Comparison of ENCODE assay signal across 8 cellular contexts in the genomic region with DNA sequence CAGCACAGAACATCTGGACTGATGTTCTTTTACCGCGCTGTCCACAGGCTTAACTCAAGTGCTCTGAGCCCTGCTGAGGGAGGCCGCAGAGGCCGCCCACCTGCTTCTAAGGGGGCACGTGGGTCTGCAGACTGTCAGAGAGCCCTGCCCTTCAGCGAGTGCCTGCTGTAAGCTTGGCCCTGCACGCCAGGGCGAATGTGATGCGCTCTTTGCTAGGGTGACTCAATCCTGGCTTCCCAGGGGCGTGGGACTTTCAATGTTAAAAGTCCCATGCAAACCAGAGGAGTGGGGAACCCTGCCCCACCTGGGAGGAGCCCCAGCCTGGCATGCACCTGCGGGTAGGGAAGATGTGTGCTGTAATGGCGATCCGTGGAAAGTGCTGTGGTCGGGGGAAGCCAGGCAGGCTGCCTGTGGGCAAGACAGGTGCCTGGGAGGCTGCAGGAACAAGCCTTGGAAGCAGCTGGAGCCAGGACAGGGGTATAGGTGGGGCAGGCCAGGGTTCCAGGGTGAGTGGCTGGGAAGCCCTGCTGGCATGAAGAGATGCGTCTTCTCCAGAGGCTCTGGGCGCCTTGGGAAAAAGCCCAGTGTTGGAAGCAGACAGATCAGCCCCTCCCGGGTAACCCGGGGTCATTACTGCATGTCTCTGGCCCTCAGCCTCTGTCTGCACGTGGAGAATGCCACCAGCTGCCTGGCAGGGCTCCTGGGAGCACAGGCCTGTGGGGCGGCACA. TPM values are rescaled to one million over a fixed set of nuclear protein-coding genes. Genes with fewer than 3 reads are reported as not detected.
DNase-seq lines count a peak whose midpoint lies in the region; ATAC-seq, FAIRE-seq and TF ChIP-seq lines count a peak whose summit lies in the region.

No MANE protein-coding gene starts in this region.

- no peak for TF ChIP-seq POLR2A in A549 (IDR thresholded peaks at IDR 0.05; ENCODE audit: low read length)

- peaks cover 34% of the 10 kb centered on the region for H3K4me1 ChIP-seq in A549

- peak overlapping the region; percentile 6 to 96 (median 54) for H3K4me3 Mint-ChIP-seq in immature natural killer cell

- H3K36me3 Mint-ChIP-seq in immature natural killer cell: peaks cover 0 to 6% (median 0%) of the 10 kb centered on the region in 3 donors

- POLR2A ChIA-PET in A549 (lab: Yijun Ruan, JAX): interaction anchor here (1.1 to 1.9 kb wide), 2 partner anchors 19 to 20 kb away, joined by 3 to 13 read pairs; no protein-coding TSS in a partner anchor

- TF ChIP-seq CTCF in A549 (IDR thresholded peaks at IDR 0.05): no peak
- TF ChIP-seq CTCF in astrocyte of the cerebellum (IDR thresholded peaks at IDR 0.05; ENCODE audit: low read depth, low read length, missing control alignments): no peak

- peak overlapping the region in 3 of 6 donors; percentile 37 to 83 (median 76) for H3K27ac Mint-ChIP-seq in immature natural killer cell

- H3K9me3 ChIP-seq in A549: no peaks in the 10 kb centered on the region

- H3K9me3 Mint-ChIP-seq in immature natural killer cell: no peaks in the 10 kb centered on the region

- CTCF ChIA-PET in A549 (lab: Yijun Ruan, JAX): interaction anchor here (1.1 to 2.4 kb wide), 3 partner anchors 9 to 21 kb away, joined by 3 to 6 read pairs (median 4); no protein-coding TSS in a partner anchor

- H3K27ac ChIP-seq in A549: peak overlapping the region; percentile 94 to 99

- H3K4me2 ChIP-seq in A549: peak overlapping the region; percentile 76

- H3K27me3 Mint-ChIP-seq in immature natural killer cell (ENCODE audit: low read depth in 3 of 3): peaks cover 2 to 5% (median 4%) of the 10 kb centered on the region in 3 donors

- FAIRE-seq in A549 (lab: Jason Lieb, UNC): no peak
- no peak for FAIRE-seq in RCC 7860 (lab: Jason Lieb, UNC)

- WGBS in A549 (ENCODE audit: missing lambda C conversion rate): 40% methylated on average over 16 of the region's 20 CpGs

- peak; percentile 22 to 41 for ATAC-seq in A549
- ATAC-seq in GM18520 (IDR thresholded peaks at IDR 0.05; ENCODE audit: unreplicated experiment): peak; percentile 17
- peak; percentile 20 for ATAC-seq in HG03039 (IDR thresholded peaks at IDR 0.05; ENCODE audit: unreplicated experiment)

- DNase-seq in A549 (ENCODE audit: low read depth in 1 of 2, low spot score in 1 of 2) (no peak), RCC 7860 (ENCODE audit: low spot score) (peak; percentile 13), astrocyte of the cerebellum (ENCODE audit: low read depth) (no peak), immature natural killer cell (no peak), SW 1271 (lab: John Stamatoyannopoulos, UW) (no peak)
- DNase-seq in stimulated activated CD4-positive, alpha-beta T cell treated with anti-CD3 and anti-CD28 coated beads, Interleukin-2, amount 100 ng/mL, for 24 hours: peak; percentile 73

- in situ Hi-C loops in astrocyte of the cerebellum (cut with HindIII; ENCODE audit: low sequenced_read_pairs): no loop called here

- TF ChIP-seq EP300 in A549 (IDR thresholded peaks at IDR 0.05): no peak

- H3K4me1 Mint-ChIP-seq in immature natural killer cell: peaks cover 44 to 45% of the 10 kb centered on the region in 2 donors

- H3K4me3 ChIP-seq in A549 (peak overlapping the region; percentile 84; the same call in 2 of the 3 replicates), astrocyte of the cerebellum (ENCODE audit: low read depth, low read length) (peak overlapping the region; percentile 86)

- TF ChIP-seq RAD21 in A549 (conservative IDR thresholded peaks at IDR 0.05 in 1 of 2, IDR thresholded peaks at IDR 0.05 in 1 of 2): no peak

TF ChIP-seq in A549, 52 proteins besides CTCF, POLR2A, EP300 and RAD21:
- no peak for TF ChIP-seq CHD4 (IDR thresholded peaks at IDR 0.05; ENCODE audit: borderline replicate concordance)
- no peak for TF ChIP-seq BHLHE40 (IDR thresholded peaks at IDR 0.05; ENCODE audit: low read depth, low read length)
- no peak for TF ChIP-seq EHF (CRISPR knock-in tag; IDR thresholded peaks at IDR 0.05)
- no peak for TF ChIP-seq RFX5 (IDR thresholded peaks at IDR 0.05)
- TF ChIP-seq ZC3H11A (IDR thresholded peaks at IDR 0.05): no peak

RNA-seq across cellular contexts. Expression of a gene that starts 0.6 kb away (rescaled TPM):
- polyA plus RNA-seq in A549 (2011; rRNA removed) (8.1 and 8.3 TPM in 2 replicates), A549 (2017; fragmentation: RNase III; extraction: RNeasy Plus Mini Kit Qiagen cat#74134 plus additional on column Dnase treatment) (13.4 to 16.1 TPM (median 13.8 TPM) in 3 replicates), immature natural killer cell (10 to 100 TPM in 1 of 3 donors, 1 to 10 TPM in 2; 9.1 to 23.3 (median 9.8) TPM)
- polyA plus RNA-seq in A549 (2012; cell fraction: cytosol; rRNA removed): 14.2 and 14.9 TPM in 2 replicates
- polyA plus RNA-seq in A549 (2012; cell fraction: nucleus; rRNA removed): 61.3 and 73.3 TPM in 2 replicates
- 13.1 and 27.0 TPM in 2 replicates for polyA minus RNA-seq in A549 (2011; rRNA and poly(A)+ RNA removed)

RNA-seq across cellular contexts. Expression of a gene that starts 3.1 kb away (rescaled TPM):
- polyA plus RNA-seq in A549 (2011; rRNA removed): not detected in 2 replicates
- polyA plus RNA-seq in A549 (2012; cell fraction: cytosol; rRNA removed): not detected in 2 replicates
- polyA plus RNA-seq in A549 (2012; cell fraction: nucleus; rRNA removed): 0.04 and 0.07 TPM in 2 replicates
- polyA plus RNA-seq in A549 (2017; fragmentation: RNase III; extraction: RNeasy Plus Mini Kit Qiagen cat#74134 plus additional on column Dnase treatment): not detected in 3 replicates
- polyA minus RNA-seq in A549 (2011; rRNA and poly(A)+ RNA removed): not detected in 2 replicates
- polyA plus RNA-seq in immature natural killer cell: not detected

RNA-seq across cellular contexts. Expression of a gene that starts 29.2 kb away (rescaled TPM):
- polyA plus RNA-seq in A549 (2011; rRNA removed) (0.16 and 0.29 TPM in 2 replicates), A549 (2017; fragmentation: RNase III; extraction: RNeasy Plus Mini Kit Qiagen cat#74134 plus additional on column Dnase treatment) (0.22 to 0.31 TPM (median 0.25 TPM) in 3 replicates), immature natural killer cell (10 to 100 TPM; 62.5 to 75.1 (median 63.8) TPM)
- 0.16 and 0.25 TPM in 2 replicates for polyA plus RNA-seq in A549 (2012; cell fraction: cytosol; rRNA removed)
- 1.2 and 1.6 TPM in 2 replicates for polyA plus RNA-seq in A549 (2012; cell fraction: nucleus; rRNA removed)
- polyA minus RNA-seq in A549 (2011; rRNA and poly(A)+ RNA removed): 0.29 and 0.34 TPM in 2 replicates

RNA-seq across cellular contexts. Expression of a gene that starts 50.9 kb away (rescaled TPM):
- polyA plus RNA-seq in A549 (2011; rRNA removed) (0.10 and 0.16 TPM in 2 replicates), A549 (2017; fragmentation: RNase III; extraction: RNeasy Plus Mini Kit Qiagen cat#74134 plus additional on column Dnase treatment) (0.18 to 0.44 TPM (median 0.21 TPM) in 3 replicates), immature natural killer cell (1 to 10 TPM in 2 of 3 donors, not detected in 1; 2.9 to 5.1 TPM)
- 0.49 and 0.61 TPM in 2 replicates for polyA plus RNA-seq in A549 (2012; cell fraction: cytosol; rRNA removed)
- 1.8 and 2.8 TPM in 2 replicates for polyA plus RNA-seq in A549 (2012; cell fraction: nucleus; rRNA removed)
- polyA minus RNA-seq in A549 (2011; rRNA and poly(A)+ RNA removed): 0.29 and 0.44 TPM in 2 replicates

RNA-seq across cellular contexts. Expression of a gene that starts 59.6 kb away (rescaled TPM):
- polyA plus RNA-seq in A549 (2011; rRNA removed) (4.4 and 6.6 TPM in 2 replicates), A549 (2017; fragmentation: RNase III; extraction: RNeasy Plus Mini Kit Qiagen cat#74134 plus additional on column Dnase treatment) (14.7 to 17.4 TPM (median 16.4 TPM) in 3 replicates), immature natural killer cell (10 to 100 TPM; 10.0 to 17.1 (median 13.6) TPM)
- polyA plus RNA-seq in A549 (2012; cell fraction: cytosol; rRNA removed): 14.3 and 19.8 TPM in 2 replicates
- polyA plus RNA-seq in A549 (2012; cell fraction: nucleus; rRNA removed): 29.8 and 31.3 TPM in 2 replicates
- 4.5 and 5.9 TPM in 2 replicates for polyA minus RNA-seq in A549 (2011; rRNA and poly(A)+ RNA removed)

Comparison
In these comparisons a context has a peak if more than half of its experiments do, and no peak if none do; other contexts are left out.
1. DNase-seq: peak in RCC 7860 (single experiment) and stimulated activated CD4-positive, alpha-beta T cell treated with anti-CD3 and anti-CD28 coated beads, Interleukin-2, amount 100 ng/mL, for 24 hours (2 of 2); none in A549 (0 of 2), astrocyte of the cerebellum (single experiment), immature natural killer cell (0 of 3) and SW 1271 (0 of 2).
2. RNA of a gene that starts 29.2 kb away (polyA plus RNA-seq): 62.5 to 75.1 TPM in immature natural killer cell; 0.16 to 1.6 TPM in A549; every median in the first group is over 10 times any median in the second.
3. Peak in every context shown above with its lines, with median percentiles within 50 percentile points of each other: ATAC-seq.